ENCODE assay signal across 10 cellular contexts in genomic region chr3:66115858-66116654, GRCh38.
DNase-seq lines count a peak whose midpoint lies in the region; ATAC-seq, FAIRE-seq and TF ChIP-seq lines count a peak whose summit lies in the region.
"Had no signal": no experiment of that assay in that cellular context is flagged by ENCODE, and none has a peak within 500 bp of the region (broad histone marks: within the 10 kb centered on the region; RNA-seq: fewer than 3 reads in every experiment).

No MANE protein-coding gene starts in this region.

- no peak for TF ChIP-seq POLR2A in A549 (IDR thresholded peaks at IDR 0.05; ENCODE audit: low read length)

- H3K79me2 ChIP-seq in mesendoderm (ENCODE audit: control insufficient read depth, insufficient read depth, low read length), result no peaks in the 10 kb centered on the region

- H3K4ac ChIP-seq in mesendoderm (ENCODE audit: low read depth, low read length), result peak overlapping the region; percentile 8

- no peak overlapping the region for H3K9ac ChIP-seq in mesendoderm (ENCODE audit: low read length)

- peak overlapping the region; percentile 24 for H3K23ac ChIP-seq in mesendoderm (ENCODE audit: low read length)

- no peaks in the 10 kb centered on the region for H3K36me3 ChIP-seq in mesendoderm (ENCODE audit: control insufficient read depth, insufficient read depth, low read length)
- H3K36me3 ChIP-seq: neutrophil had no signal

- CTCF ChIA-PET in A549 (lab: Yijun Ruan, JAX), result interaction anchor here (1.2 kb wide), 1 partner anchor 80 kb away, joined by 4 read pairs; no protein-coding TSS in a partner anchor

- DNase-seq in A549 (ENCODE audit: low read depth in 1 of 2, low spot score in 1 of 2) (peak; percentile 47 to 59), NCI-H460 (ENCODE audit: extremely low read depth, low read depth) (peak; percentile 9), epithelial cell of proximal tubule (ENCODE audit: low read depth) (peak; percentile 95), mesendoderm (peak; percentile 97), SK-N-DZ (ENCODE audit: low spot score) (no peak), GM19240 (ENCODE audit: insufficient read length, low spot score) (no peak)
- DNase-seq: activated T-cell treated with anti-CD3 and anti-CD28 coated beads, Interleukin-2, amount 50 U/mL, for 72 hours had no signal

- H2BK120ac ChIP-seq in mesendoderm (ENCODE audit: low read depth, low read length), result no peak overlapping the region

- TF ChIP-seq EP300 in A549 (IDR thresholded peaks at IDR 0.05), result no peak

- TF ChIP-seq RAD21 in A549 (conservative IDR thresholded peaks at IDR 0.05 in 1 of 2, IDR thresholded peaks at IDR 0.05 in 1 of 2), result no peak

- no peak overlapping the region for H3K4me3 ChIP-seq in A549
- H3K4me3 ChIP-seq in epithelial cell of proximal tubule (ENCODE audit: low read depth, low read length), result no peak overlapping the region
- H3K4me3 ChIP-seq in mesendoderm (ENCODE audit: low read length), result no peak overlapping the region

- no peaks in the 10 kb centered on the region for H3K79me1 ChIP-seq in mesendoderm (ENCODE audit: low read length)

- H3K27me3 ChIP-seq in mesendoderm (ENCODE audit: insufficient read depth, low read length, poor library complexity), result no peaks in the 10 kb centered on the region
- H3K27me3 ChIP-seq: neutrophil had no signal

- no peaks in the 10 kb centered on the region for H3K9me3 ChIP-seq in A549
- H3K9me3 ChIP-seq: neutrophil had no signal

- FAIRE-seq in A549 (lab: Jason Lieb, UNC), result no peak

- H3K18ac ChIP-seq in mesendoderm (ENCODE audit: low read length), result peak overlapping the region; percentile 64

- ATAC-seq in A549 (peak; percentile 82 to 89), GM19351 (IDR thresholded peaks at IDR 0.05; ENCODE audit: unreplicated experiment) (no peak), HG02852 (IDR thresholded peaks at IDR 0.05; ENCODE audit: unreplicated experiment) (no peak)
- ATAC-seq: activated T-cell treated with anti-CD3 and anti-CD28 coated beads, Interleukin-2, amount 50 U/mL, for 72 hours had no signal

- H3K4me1 ChIP-seq in A549 (peaks cover 13% of the 10 kb centered on the region), mesendoderm (ENCODE audit: control insufficient read depth, low read depth, low read length) (peaks cover 6% of the 10 kb centered on the region)

- H4K5ac ChIP-seq in mesendoderm (ENCODE audit: low read length), result no peak overlapping the region

- H2BK15ac ChIP-seq in mesendoderm (replicated peaks; ENCODE audit: low read depth), result no peak overlapping the region

- no peak overlapping the region for H2AK5ac ChIP-seq in mesendoderm (ENCODE audit: low read length)

- H3K4me2 ChIP-seq in A549 (peak overlapping the region; percentile 51), mesendoderm (ENCODE audit: low read length) (no peak overlapping the region)

- POLR2A ChIA-PET in A549 (lab: Yijun Ruan, JAX), result no interaction called here

- H3K27ac ChIP-seq in A549, result peak overlapping the region; percentile 47 to 68; a peak in 4 of 6 replicates
- H3K27ac ChIP-seq in mesendoderm (ENCODE audit: low read depth, low read length), result peak overlapping the region; percentile 33
- H3K27ac ChIP-seq: neutrophil had no signal

- 41% methylated on average over 5 of the region's 6 CpGs for WGBS in A549 (ENCODE audit: missing lambda C conversion rate)
- WGBS in mesendoderm (ENCODE audit: extremely low coverage, insufficient coverage, low lambda C conversion rate), result no CpG with 5 or more reads among the region's 6 CpGs

- TF ChIP-seq CTCF in A549 (IDR thresholded peaks at IDR 0.05) (no peak), epithelial cell of proximal tubule (conservative IDR thresholded peaks at IDR 0.05; ENCODE audit: low read depth, low read length) (no peak)

- H4K8ac ChIP-seq in mesendoderm (ENCODE audit: low read depth, low read length), result no peak overlapping the region

- peak overlapping the region; percentile 37 for H3K56ac ChIP-seq in mesendoderm (ENCODE audit: low read length)

- H2BK5ac ChIP-seq in mesendoderm (ENCODE audit: low read length), result no peak overlapping the region

TF ChIP-seq in A549, 52 proteins besides CTCF, POLR2A, EP300 and RAD21:
- TF ChIP-seq FOSB (CRISPR knock-in tag; IDR thresholded peaks at IDR 0.05) (no peak), NPAS2 (CRISPR knock-in tag; IDR thresholded peaks at IDR 0.05; ENCODE audit: borderline replicate concordance) (no peak), EHMT2 (IDR thresholded peaks at IDR 0.05; ENCODE audit: low read depth) (no peak), GATA3 (IDR thresholded peaks at IDR 0.05; ENCODE audit: borderline replicate concordance) (no peak), JUNB (IDR thresholded peaks at IDR 0.05) (no peak), FOSL2 (IDR thresholded peaks at IDR 0.05) (no peak), FOSL2 (CRISPR knock-in tag; IDR thresholded peaks at IDR 0.05) (peak; percentile 41; the same call in 1 of the 2 replicates), MAX (IDR thresholded peaks at IDR 0.05) (peak; percentile 77)
TF ChIP-seq in A549: peak in this region for 2.

Comparison
In these comparisons a context has a peak if more than half of its experiments do, and no peak if none do; other contexts are left out.
1. ATAC-seq: peak in A549 (2 of 2); none in GM19351 (single experiment) and HG02852 (single experiment).
2. DNase-seq: peak in A549 (2 of 2), NCI-H460 (single experiment), epithelial cell of proximal tubule (single experiment) and mesendoderm (single experiment); none in SK-N-DZ (single experiment) and GM19240 (single experiment).